Comparison of ENCODE assay signal across 1 cellular context in the genomic region with DNA sequence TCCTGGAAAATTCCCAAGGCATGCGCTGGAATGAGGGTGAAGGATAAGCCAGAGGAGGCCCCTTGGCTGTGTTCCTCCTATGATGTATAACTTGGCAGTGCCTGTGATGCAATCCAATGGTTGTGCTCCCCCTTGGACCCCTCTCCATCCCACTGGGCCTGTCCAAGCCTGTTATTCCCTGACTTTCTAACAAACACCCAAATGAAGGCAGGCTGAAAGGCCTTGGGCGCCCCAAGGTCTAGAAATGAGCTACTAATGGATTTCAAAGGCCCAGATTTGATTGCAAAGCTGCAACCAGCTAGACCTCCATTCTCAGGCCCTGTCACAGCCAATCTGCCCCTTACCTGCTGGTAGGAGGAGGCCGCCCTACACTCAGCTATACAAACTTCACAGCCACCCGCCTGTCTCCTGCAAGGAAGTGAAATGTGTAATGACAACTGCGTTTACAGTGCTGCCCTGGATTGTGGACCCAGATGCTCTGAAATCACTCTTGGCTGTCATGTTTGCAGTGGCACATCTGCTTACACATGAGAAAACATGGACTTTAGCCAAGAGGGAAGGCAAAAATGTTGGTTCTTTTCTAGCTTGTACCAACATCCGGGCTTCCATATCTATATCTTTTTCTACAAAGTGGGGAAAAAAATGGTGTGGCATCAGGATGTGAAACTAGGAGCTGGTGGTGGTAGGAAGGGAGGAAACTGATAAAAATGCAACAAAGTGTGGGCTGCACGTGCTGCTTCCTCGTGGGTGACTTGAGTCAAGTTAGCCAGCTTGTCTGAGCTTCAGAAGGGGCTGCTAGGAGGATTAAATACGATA.
TF ChIP-seq lines count a peak whose summit lies in the region.

No MANE protein-coding gene starts in this region.

TF ChIP-seq in HepG2, 621 proteins besides CTCF, POLR2A, EP300 and RAD21 (continued from another document):
- TF ChIP-seq ZNF207 (IDR thresholded peaks at IDR 0.05; ENCODE audit: borderline replicate concordance) (no peak), CHCHD3 (CRISPR knock-in tag; IDR thresholded peaks at IDR 0.05) (no peak), ZNF136 (CRISPR knock-in tag; IDR thresholded peaks at IDR 0.05; ENCODE audit: low read depth) (no peak), ZNF709 (CRISPR knock-in tag; IDR thresholded peaks at IDR 0.05) (peak; percentile 38; the same call in 1 of the 2 replicates), NFYC (CRISPR knock-in tag; IDR thresholded peaks at IDR 0.05) (no peak), ZNF121 (CRISPR knock-in tag; IDR thresholded peaks at IDR 0.05) (peak; percentile 61), SMAD9 (CRISPR knock-in tag; IDR thresholded peaks at IDR 0.05) (no peak), ZNF160 (CRISPR knock-in tag; IDR thresholded peaks at IDR 0.05) (0 out of 2 replicates have a peak, but pooled peaks have one; percentile 19), ELF3 (CRISPR knock-in tag; IDR thresholded peaks at IDR 0.05) (peak; percentile 97), MYNN (CRISPR knock-in tag; IDR thresholded peaks at IDR 0.05; ENCODE audit: low read depth) (no peak), MEIS1 (CRISPR knock-in tag; IDR thresholded peaks at IDR 0.05; ENCODE audit: borderline replicate concordance) (peak; percentile 96), ZNF562 (CRISPR knock-in tag; IDR thresholded peaks at IDR 0.05; ENCODE audit: borderline replicate concordance) (no peak), ZFY (CRISPR knock-in tag; IDR thresholded peaks at IDR 0.05) (peak; percentile 75)
- TF ChIP-seq, protein P1, sequence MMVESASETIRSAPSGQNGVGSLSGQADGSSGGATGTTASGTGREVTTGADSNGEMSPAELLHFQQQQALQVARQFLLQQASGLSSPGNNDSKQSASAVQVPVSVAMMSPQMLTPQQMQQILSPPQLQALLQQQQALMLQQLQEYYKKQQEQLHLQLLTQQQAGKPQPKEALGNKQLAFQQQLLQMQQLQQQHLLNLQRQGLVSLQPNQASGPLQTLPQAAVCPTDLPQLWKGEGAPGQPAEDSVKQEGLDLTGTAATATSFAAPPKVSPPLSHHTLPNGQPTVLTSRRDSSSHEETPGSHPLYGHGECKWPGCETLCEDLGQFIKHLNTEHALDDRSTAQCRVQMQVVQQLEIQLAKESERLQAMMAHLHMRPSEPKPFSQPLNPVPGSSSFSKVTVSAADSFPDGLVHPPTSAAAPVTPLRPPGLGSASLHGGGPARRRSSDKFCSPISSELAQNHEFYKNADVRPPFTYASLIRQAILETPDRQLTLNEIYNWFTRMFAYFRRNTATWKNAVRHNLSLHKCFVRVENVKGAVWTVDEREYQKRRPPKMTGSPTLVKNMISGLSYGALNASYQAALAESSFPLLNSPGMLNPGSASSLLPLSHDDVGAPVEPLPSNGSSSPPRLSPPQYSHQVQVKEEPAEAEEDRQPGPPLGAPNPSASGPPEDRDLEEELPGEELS (CRISPR knock-in tag; IDR thresholded peaks at IDR 0.05) = peak; percentile 92
- TF ChIP-seq, protein P2, sequence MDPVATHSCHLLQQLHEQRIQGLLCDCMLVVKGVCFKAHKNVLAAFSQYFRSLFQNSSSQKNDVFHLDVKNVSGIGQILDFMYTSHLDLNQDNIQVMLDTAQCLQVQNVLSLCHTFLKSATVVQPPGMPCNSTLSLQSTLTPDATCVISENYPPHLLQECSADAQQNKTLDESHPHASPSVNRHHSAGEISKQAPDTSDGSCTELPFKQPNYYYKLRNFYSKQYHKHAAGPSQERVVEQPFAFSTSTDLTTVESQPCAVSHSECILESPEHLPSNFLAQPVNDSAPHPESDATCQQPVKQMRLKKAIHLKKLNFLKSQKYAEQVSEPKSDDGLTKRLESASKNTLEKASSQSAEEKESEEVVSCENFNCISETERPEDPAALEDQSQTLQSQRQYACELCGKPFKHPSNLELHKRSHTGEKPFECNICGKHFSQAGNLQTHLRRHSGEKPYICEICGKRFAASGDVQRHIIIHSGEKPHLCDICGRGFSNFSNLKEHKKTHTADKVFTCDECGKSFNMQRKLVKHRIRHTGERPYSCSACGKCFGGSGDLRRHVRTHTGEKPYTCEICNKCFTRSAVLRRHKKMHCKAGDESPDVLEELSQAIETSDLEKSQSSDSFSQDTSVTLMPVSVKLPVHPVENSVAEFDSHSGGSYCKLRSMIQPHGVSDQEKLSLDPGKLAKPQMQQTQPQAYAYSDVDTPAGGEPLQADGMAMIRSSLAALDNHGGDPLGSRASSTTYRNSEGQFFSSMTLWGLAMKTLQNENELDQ (CRISPR knock-in tag; IDR thresholded peaks at IDR 0.05; ENCODE audit: borderline replicate concordance) = no peak
- TF ChIP-seq, protein P3, sequence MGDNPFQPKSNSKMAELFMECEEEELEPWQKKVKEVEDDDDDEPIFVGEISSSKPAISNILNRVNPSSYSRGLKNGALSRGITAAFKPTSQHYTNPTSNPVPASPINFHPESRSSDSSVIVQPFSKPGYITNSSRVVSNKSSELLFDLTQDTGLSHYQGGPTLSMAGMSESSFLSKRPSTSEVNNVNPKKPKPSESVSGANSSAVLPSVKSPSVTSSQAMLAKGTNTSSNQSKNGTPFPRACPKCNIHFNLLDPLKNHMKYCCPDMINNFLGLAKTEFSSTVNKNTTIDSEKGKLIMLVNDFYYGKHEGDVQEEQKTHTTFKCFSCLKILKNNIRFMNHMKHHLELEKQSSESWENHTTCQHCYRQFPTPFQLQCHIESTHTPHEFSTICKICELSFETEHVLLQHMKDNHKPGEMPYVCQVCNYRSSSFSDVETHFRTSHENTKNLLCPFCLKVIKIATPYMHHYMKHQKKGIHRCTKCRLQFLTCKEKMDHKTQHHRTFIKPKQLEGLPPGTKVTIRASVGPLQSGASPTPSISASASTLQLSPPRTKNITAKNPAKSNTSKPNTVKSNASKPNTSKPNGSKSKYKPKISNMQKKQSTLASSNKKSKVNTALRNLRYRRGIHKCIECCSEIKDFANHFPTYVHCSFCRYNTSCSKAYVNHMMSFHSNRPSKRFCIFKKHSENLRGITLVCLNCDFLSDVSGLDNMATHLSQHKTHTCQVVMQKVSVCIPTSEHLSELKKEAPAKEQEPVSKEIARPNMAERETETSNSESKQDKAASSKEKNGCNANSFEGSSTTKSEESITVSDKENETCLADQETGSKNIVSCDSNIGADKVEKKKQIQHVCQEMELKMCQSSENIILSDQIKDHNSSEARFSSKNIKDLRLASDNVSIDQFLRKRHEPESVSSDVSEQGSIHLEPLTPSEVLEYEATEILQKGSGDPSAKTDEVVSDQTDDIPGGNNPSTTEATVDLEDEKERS (CRISPR knock-in tag; IDR thresholded peaks at IDR 0.05) = 0 out of 2 replicates have a peak, but pooled peaks have one; percentile 30
- TF ChIP-seq, protein P4, sequence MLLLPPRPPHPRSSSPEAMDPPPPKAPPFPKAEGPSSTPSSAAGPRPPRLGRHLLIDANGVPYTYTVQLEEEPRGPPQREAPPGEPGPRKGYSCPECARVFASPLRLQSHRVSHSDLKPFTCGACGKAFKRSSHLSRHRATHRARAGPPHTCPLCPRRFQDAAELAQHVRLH (CRISPR knock-in tag; IDR thresholded peaks at IDR 0.05; ENCODE audit: borderline replicate concordance, low read depth) = peak; percentile 62; the same call in 1 of the 2 replicates
